ENCODE assay signal across 1 cellular context in the genomic region with DNA sequence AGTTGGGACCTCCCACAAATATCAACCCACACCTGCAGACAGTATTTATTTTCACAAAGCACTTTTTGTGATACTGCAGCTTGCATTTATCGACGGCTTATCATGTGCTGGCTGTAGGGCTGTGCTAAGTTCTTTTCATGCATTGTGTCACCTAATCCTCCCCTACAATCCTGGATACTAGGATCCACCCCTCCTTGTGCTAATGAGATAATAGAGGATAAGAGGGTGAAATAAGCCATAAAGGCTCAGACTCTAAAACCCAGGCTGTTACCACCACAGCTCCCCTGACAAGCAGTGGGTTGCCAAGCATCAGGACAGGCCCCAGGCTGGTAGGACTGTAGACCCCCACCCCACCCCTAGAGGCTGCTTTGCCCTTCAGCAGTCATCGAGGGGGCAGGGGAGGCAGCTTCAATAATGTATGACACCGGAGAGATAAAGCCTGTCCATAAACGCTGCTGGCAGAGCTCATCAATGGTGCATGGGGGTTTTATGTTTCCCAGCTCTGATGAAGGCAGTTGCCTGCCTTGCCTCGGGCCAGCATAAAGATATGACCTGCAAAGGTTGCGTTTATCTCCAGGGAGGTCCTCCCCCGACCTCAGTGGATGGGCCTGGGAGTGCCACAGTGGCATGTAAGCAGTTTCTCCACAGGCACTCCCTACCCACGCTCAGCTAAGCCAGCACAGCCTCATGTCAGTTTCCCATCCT.
TF ChIP-seq lines count a peak whose summit lies in the region.

No MANE protein-coding gene starts in this region.

TF ChIP-seq in H1, 55 proteins besides CTCF, POLR2A, EP300 and RAD21:
- TF ChIP-seq KDM5A (IDR thresholded peaks at IDR 0.05; ENCODE audit: low read length): no peak
- no peak for TF ChIP-seq CTBP2 (IDR thresholded peaks at IDR 0.05; ENCODE audit: borderline replicate concordance, insufficient read depth, insufficient read length, low read length)
- no peak for TF ChIP-seq SP4 (IDR thresholded peaks at IDR 0.05; ENCODE audit: low read length)
- no peak for TF ChIP-seq HDAC6 (IDR thresholded peaks at IDR 0.05; ENCODE audit: low read depth, low read length)
- no peak for TF ChIP-seq CHD1 (IDR thresholded peaks at IDR 0.05; ENCODE audit: low read depth, low read length)
- no peak for TF ChIP-seq ATF2 (IDR thresholded peaks at IDR 0.05; ENCODE audit: low read length)
- TF ChIP-seq NRF1 (IDR thresholded peaks at IDR 0.05; ENCODE audit: low read depth, low read length): no peak
- no peak for TF ChIP-seq ZNF274 (IDR thresholded peaks at IDR 0.05; ENCODE audit: borderline replicate concordance, extremely low read depth, low read length)
- no peak for TF ChIP-seq GABPA (IDR thresholded peaks at IDR 0.05; ENCODE audit: borderline replicate concordance, insufficient read depth, low read length)
- TF ChIP-seq TAF1 (IDR thresholded peaks at IDR 0.05; ENCODE audit: low read depth, low read length): no peak
- TF ChIP-seq MAFK (IDR thresholded peaks at IDR 0.05; ENCODE audit: low read depth, low read length): no peak
- TF ChIP-seq YY1 (IDR thresholded peaks at IDR 0.05; ENCODE audit: low read depth, low read length): no peak
- TF ChIP-seq MAX (IDR thresholded peaks at IDR 0.05): no peak
- no peak for TF ChIP-seq CEBPB (IDR thresholded peaks at IDR 0.05; ENCODE audit: low read depth, low read length)
- no peak for TF ChIP-seq SIN3A (conservative IDR thresholded peaks at IDR 0.05 in 1 of 2, IDR thresholded peaks at IDR 0.05 in 1 of 2; ENCODE audit: low read depth in 1 of 2, low read length in 2 of 2)
